ENCODE assay signal across 7 cellular contexts in genomic region chr22:36261675-36262074, GRCh38. TPM values are rescaled to one million over a fixed set of nuclear protein-coding genes. Genes with fewer than 3 reads are reported as not detected.
A peak's percentile ranks its signal among the peaks of the same experiment; 100 is the strongest.
DNase-seq lines count a peak whose midpoint lies in the region; ATAC-seq, FAIRE-seq and TF ChIP-seq lines count a peak whose summit lies in the region.
"Not testable (repeated sequence)": the region's sequence is repeated elsewhere in the genome, so short reads cannot be mapped to it uniquely, and the experiment has no call there.

No MANE protein-coding gene starts in this region.

- dilution Hi-C loops in endothelial cell of umbilical vein (cut with MboI; ENCODE audit: extremely low pct_ligation_motif_present, low sequenced_read_pairs): not testable (repeated sequence)

- H3K36me3 ChIP-seq in KMS-11 (ENCODE audit: insufficient read depth); breast epithelium; endothelial cell of umbilical vein (ENCODE audit: control insufficient read depth in 2 of 2, extremely low read depth in 1 of 2, insufficient read depth in 2 of 2, low read length in 2 of 2); suprapubic skin: not testable (repeated sequence)

- H3K9me1 ChIP-seq in endothelial cell of umbilical vein (replicated peaks; ENCODE audit: control insufficient read depth, extremely low read depth, insufficient read depth, low read length): not testable (repeated sequence)

- CTCF ChIA-PET in endothelial cell of umbilical vein (lab: Charles Lee): interaction anchor here (0.6 to 1.5 kb wide), 6 partner anchors 9 to 225 kb away, joined by 3 to 4 read pairs (median 3); partner anchors contain the start of genes APOL1 and APOL2

- not testable (repeated sequence) for H3K79me2 ChIP-seq in KMS-11 (ENCODE audit: insufficient read depth, low read depth); endothelial cell of umbilical vein (ENCODE audit: control insufficient read depth, insufficient read depth, low read length)

- H3K9ac ChIP-seq in KMS-11; endothelial cell of umbilical vein (replicated peaks; ENCODE audit: extremely low read depth, insufficient read depth, low read length): not testable (repeated sequence)

- H3K27ac Mint-ChIP-seq in T-helper 17 cell: peak overlapping the region; percentile 84
- not testable (repeated sequence) for H3K27ac Mint-ChIP-seq in neural crest cell (ENCODE audit: unreplicated experiment)

- H3K4me1 ChIP-seq in KMS-11 (ENCODE audit: low read depth, poor library complexity, severe bottlenecking) (peaks cover 53% of the 10 kb centered on the region), endothelial cell of umbilical vein (ENCODE audit: control insufficient read depth, extremely low read depth, insufficient read depth, low read length) (peaks cover 17% of the 10 kb centered on the region), suprapubic skin (peaks cover 16% of the 10 kb centered on the region)
- not testable (repeated sequence) for H3K4me1 ChIP-seq in breast epithelium

- not testable (repeated sequence) for H3K27ac ChIP-seq in KMS-11; endothelial cell of umbilical vein (ENCODE audit: insufficient read depth, low read depth, low read length); suprapubic skin
- H3K27ac ChIP-seq in breast epithelium: peak overlapping the region; percentile 87 to 97

- DNase-seq in GM12892 (ENCODE audit: insufficient read length); T-helper 17 cell; endothelial cell of umbilical vein (ENCODE audit: low read depth, low spot score); neural crest cell (ENCODE audit: low read depth, low spot score): not testable (repeated sequence)
- DNase-seq in breast epithelium (ENCODE audit: low spot score in 2 of 2) (peak in 1 of 2 donors; percentile 28), suprapubic skin (ENCODE audit: low spot score in 2 of 2) (peak; percentile 44 to 69)

- H2AFZ ChIP-seq in KMS-11 (ENCODE audit: low read depth); endothelial cell of umbilical vein (ENCODE audit: low read depth, low read length): not testable (repeated sequence)

- not testable (repeated sequence) for TF ChIP-seq CTCF in KMS-11 (conservative IDR thresholded peaks at IDR 0.05; ENCODE audit: low read depth, low read length); breast epithelium (IDR thresholded peaks at IDR 0.05); endothelial cell of umbilical vein (IDR thresholded peaks at IDR 0.05; ENCODE audit: extremely low read depth in 1 of 2, insufficient read depth in 1 of 2, low read depth in 1 of 2, low read length in 2 of 2); suprapubic skin (IDR thresholded peaks at IDR 0.05)
- peak; percentile 18 for TF ChIP-seq CTCF in neural crest cell (conservative IDR thresholded peaks at IDR 0.05)

- not testable (repeated sequence) for TF ChIP-seq EP300 in suprapubic skin (IDR thresholded peaks at IDR 0.05)

- peak; percentile 33 for FAIRE-seq in GM12892 (lab: Jason Lieb, UNC)
- FAIRE-seq in endothelial cell of umbilical vein (lab: Jason Lieb, UNC): peak; percentile 90

- 0 out of 2 replicates have a peak overlapping the region, but pooled peaks have one; percentile 3 for H3K4me2 ChIP-seq in KMS-11
- H3K4me2 ChIP-seq in endothelial cell of umbilical vein (ENCODE audit: insufficient read depth, low read length): not testable (repeated sequence)

- H3K9me3 Mint-ChIP-seq in neural crest cell: not testable (repeated sequence)

- H3K27me3 Mint-ChIP-seq in T-helper 17 cell; neural crest cell (ENCODE audit: low read depth): not testable (repeated sequence)

- TF ChIP-seq POLR2A in GM12892 (IDR thresholded peaks at IDR 0.05; ENCODE audit: low read depth, low read length); breast epithelium (IDR thresholded peaks at IDR 0.05); endothelial cell of umbilical vein (IDR thresholded peaks at IDR 0.05; ENCODE audit: low read depth, low read length); suprapubic skin (IDR thresholded peaks at IDR 0.05): not testable (repeated sequence)

- ATAC-seq in T-helper 17 cell: not testable (repeated sequence)

- H3K36me3 Mint-ChIP-seq in T-helper 17 cell (ENCODE audit: low read depth); neural crest cell (ENCODE audit: low read depth): not testable (repeated sequence)

- H3K9me3 ChIP-seq in T-helper 17 cell (ENCODE audit: control insufficient read depth, low read length, poor library complexity, severe bottlenecking); breast epithelium; endothelial cell of umbilical vein (replicated peaks; ENCODE audit: control insufficient read depth, insufficient read depth, low read length); suprapubic skin: not testable (repeated sequence)

- not testable (repeated sequence) for H3K4me3 ChIP-seq in KMS-11 (IDR thresholded peaks at IDR 0.05; ENCODE audit: insufficient read depth, low read depth, low read length); breast epithelium; endothelial cell of umbilical vein (replicated peaks in 1 of 3; ENCODE audit: insufficient read depth in 1 of 3, low read depth in 1 of 3, low read length in 3 of 3); suprapubic skin

- BruUV-seq in endothelial cell of umbilical vein (replicated peaks; lab: Mats Ljungman, UMichigan): not testable (repeated sequence)

- intact Hi-C loops in breast epithelium (cut with DNase I; ENCODE audit: low total_unique reads); endothelial cell of umbilical vein (cut with micrococcal nuclease): not testable (repeated sequence)

- POLR2A ChIA-PET in endothelial cell of umbilical vein (lab: Charles Lee): not testable (repeated sequence)

- not testable (repeated sequence) for H3K27me3 ChIP-seq in KMS-11 (ENCODE audit: insufficient read depth, low read depth); breast epithelium; endothelial cell of umbilical vein (ENCODE audit: control insufficient read depth in 2 of 2, insufficient read depth in 2 of 2, low read length in 2 of 2); suprapubic skin

- 81% methylated on average over 6 of the region's 6 CpGs for WGBS in suprapubic skin

- H4K20me1 ChIP-seq in KMS-11 (ENCODE audit: insufficient read depth); endothelial cell of umbilical vein (replicated peaks; ENCODE audit: control insufficient read depth, extremely low read depth, insufficient read depth, low read length): not testable (repeated sequence)

- H3K4me3 Mint-ChIP-seq in T-helper 17 cell, neural crest cell: not testable (repeated sequence)

- peaks cover 23% of the 10 kb centered on the region for H3K4me1 Mint-ChIP-seq in T-helper 17 cell
- H3K4me1 Mint-ChIP-seq in neural crest cell: peaks cover 43% of the 10 kb centered on the region

RNA-seq across cellular contexts. Expression of gene APOL1, which starts 8.7 kb away (rescaled TPM):
- 69.3 TPM for polyA plus RNA-seq in GM12892 (2012; ENCODE audit: missing spikeins)
- total RNA-seq in T-helper 17 cell (10 to 100 TPM; 12.5 to 15.0 TPM), breast epithelium (10 to 100 TPM in 2 of 3 donors, 1 to 10 TPM in 1; 5.9 to 38.3 (median 22.2) TPM), endothelial cell of umbilical vein (9.3 and 14.1 TPM in 2 replicates), neural crest cell (not detected in 2 replicates), suprapubic skin (1 to 10 TPM; 1.2 to 7.3 (median 3.0) TPM)
- polyA plus RNA-seq in endothelial cell of umbilical vein: 6.8 and 8.2 TPM in 2 replicates
- 9.1 and 9.8 TPM in 2 replicates for polyA plus RNA-seq in endothelial cell of umbilical vein (2011; cell fraction: cytosol; rRNA removed)
- 7.6 and 9.2 TPM in 2 replicates for polyA plus RNA-seq in endothelial cell of umbilical vein (2011; cell fraction: nucleus; rRNA removed)
- polyA plus RNA-seq in endothelial cell of umbilical vein (2012): 9.8 and 11.8 TPM in 2 replicates
- polyA minus RNA-seq in endothelial cell of umbilical vein: 13.5 and 14.4 TPM in 2 replicates
- polyA minus RNA-seq in endothelial cell of umbilical vein (2011; cell fraction: cytosol; rRNA and poly(A)+ RNA removed): 1.2 TPM
- 1.9 and 3.5 TPM in 2 replicates for polyA minus RNA-seq in endothelial cell of umbilical vein (2011; cell fraction: nucleus; rRNA and poly(A)+ RNA removed)

RNA-seq across cellular contexts. Expression of gene APOL2, which starts 22.3 kb away (rescaled TPM):
- polyA plus RNA-seq in GM12892 (2012; ENCODE audit: missing spikeins): 61.7 TPM
- total RNA-seq in T-helper 17 cell (10 to 100 TPM; 36.9 to 42.9 TPM), breast epithelium (100 to 1,000 TPM in 1 of 3 donors, 10 to 100 TPM in 2; 50.4 to 112 (median 73.8) TPM), endothelial cell of umbilical vein (37.6 and 41.9 TPM in 2 replicates), neural crest cell (14.2 and 15.7 TPM in 2 replicates), suprapubic skin (10 to 100 TPM; 15.3 to 21.8 (median 17.1) TPM)
- 16.9 and 17.8 TPM in 2 replicates for polyA plus RNA-seq in endothelial cell of umbilical vein
- 24.9 and 26.1 TPM in 2 replicates for polyA plus RNA-seq in endothelial cell of umbilical vein (2011; cell fraction: cytosol; rRNA removed)
- 29.1 and 32.5 TPM in 2 replicates for polyA plus RNA-seq in endothelial cell of umbilical vein (2011; cell fraction: nucleus; rRNA removed)
- polyA plus RNA-seq in endothelial cell of umbilical vein (2012): 28.6 and 34.8 TPM in 2 replicates
- 40.7 and 43.4 TPM in 2 replicates for polyA minus RNA-seq in endothelial cell of umbilical vein
- 9.3 TPM for polyA minus RNA-seq in endothelial cell of umbilical vein (2011; cell fraction: cytosol; rRNA and poly(A)+ RNA removed)
- 11.7 and 14.2 TPM in 2 replicates for polyA minus RNA-seq in endothelial cell of umbilical vein (2011; cell fraction: nucleus; rRNA and poly(A)+ RNA removed)
